20 cellular contexts compared by ENCODE assay signal in the genomic region with DNA sequence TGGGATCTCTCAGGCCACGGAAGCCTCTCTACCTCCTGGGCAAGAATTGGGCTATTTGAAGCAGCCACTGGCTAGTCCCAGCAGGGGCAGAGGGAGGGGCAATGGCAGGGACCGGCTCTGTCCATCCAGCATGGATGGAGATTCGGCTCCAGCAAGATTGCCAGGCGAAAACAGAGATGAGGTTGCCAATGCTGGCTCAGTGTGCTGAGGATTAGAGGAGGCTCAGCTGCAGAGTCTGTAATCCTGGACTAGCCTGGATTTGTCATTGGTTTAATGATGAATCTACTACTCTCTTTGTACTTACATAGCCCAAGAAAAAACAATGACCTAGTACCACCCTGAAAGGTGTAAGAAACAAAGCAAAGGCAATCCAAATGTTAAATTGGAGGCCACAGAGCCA.
DNase-seq lines count a peak whose midpoint lies in the region; ATAC-seq, FAIRE-seq and TF ChIP-seq lines count a peak whose summit lies in the region.
"Had no signal": no experiment of that assay in that cellular context is flagged by ENCODE, and none has a peak within 500 bp of the region (broad histone marks: within the 10 kb centered on the region; RNA-seq: fewer than 3 reads in every experiment).

No MANE protein-coding gene starts in this region.

- H3K4me1 ChIP-seq in astrocyte (ENCODE audit: insufficient read depth, low read length) (peaks cover 11% of the 10 kb centered on the region), mesodermal cell (ENCODE audit: control insufficient read depth, insufficient read depth, low read length, poor library complexity, severe bottlenecking) (peaks cover 43% of the 10 kb centered on the region), smooth muscle cell (ENCODE audit: low read depth) (peaks cover 17% of the 10 kb centered on the region), upper lobe of left lung (peaks cover 0 to 4% (median 2%) of the 10 kb centered on the region in 4 donors)
- H3K4me1 ChIP-seq: HAP-1 had no signal

- DNase-seq in NCI-H82 treated with DMSO at 0.1 percent for 48 hours (lab: John Stamatoyannopoulos, UW; ENCODE audit: unreplicated experiment): peak; percentile 80
- no peak for DNase-seq in astrocyte (ENCODE audit: low read depth)
- no peak for DNase-seq in smooth muscle cell (lab: John Stamatoyannopoulos, UW; ENCODE audit: unreplicated experiment)
- DNase-seq in upper lobe of left lung: no peak
- DNase-seq: activated CD4-positive, alpha-beta T cell treated with anti-CD3 and anti-CD28 coated beads for 4 hours; activated naive CD4-positive, alpha-beta T cell treated with anti-CD3 and anti-CD28 coated beads, Interleukin-2, amount 50 U/mL, for 16 hours; CD4-positive, alpha-beta T cell; GF-D8; MM.1S; NCI-H1436; NCI-H524; stimulated activated CD4-positive, alpha-beta T cell treated with anti-CD3 and anti-CD28 coated beads, Interleukin-2, amount 100 ng/mL, for 24 hours had no signal

- no peak for ATAC-seq in GM18873 (IDR thresholded peaks at IDR 0.05; ENCODE audit: low FRiP score, unreplicated experiment)
- no peak for ATAC-seq in HG03565 (IDR thresholded peaks at IDR 0.05; ENCODE audit: unreplicated experiment)
- no peak for ATAC-seq in HG03571 (IDR thresholded peaks at IDR 0.05; ENCODE audit: unreplicated experiment)
- no peak for ATAC-seq in upper lobe of left lung (ENCODE audit: low FRiP score in 2 of 2)
- ATAC-seq: stimulated activated memory B cell treated with anti-CD40 and anti-IgM and Interleukin-4, amounts not matched to agents 10 μg/mL and 1 μg/mL and 100 μg/mL, for 72 hours had no signal

- peak overlapping the region; percentile 77 for H2AFZ ChIP-seq in astrocyte (ENCODE audit: low read depth, low read length)
- H2AFZ ChIP-seq in smooth muscle cell (ENCODE audit: low read depth): peak overlapping the region; percentile 40

- H3K9me3 ChIP-seq in astrocyte (ENCODE audit: insufficient read depth, low read depth, low read length): no peaks in the 10 kb centered on the region
- H3K9me3 ChIP-seq in mesodermal cell (ENCODE audit: control insufficient read depth, low read length): no peaks in the 10 kb centered on the region
- no peaks in the 10 kb centered on the region for H3K9me3 ChIP-seq in smooth muscle cell (replicated peaks; ENCODE audit: low read depth)
- no peaks in the 10 kb centered on the region for H3K9me3 ChIP-seq in upper lobe of left lung
- H3K9me3 ChIP-seq: HAP-1 had no signal

- peak overlapping the region; percentile 97 for H3K27ac Mint-ChIP-seq in astrocyte (ENCODE audit: unreplicated experiment)
- H3K27ac Mint-ChIP-seq: CD4-positive, alpha-beta T cell; stimulated activated memory B cell treated with anti-CD40 and anti-IgM and Interleukin-4, amounts not matched to agents 10 μg/mL and 1 μg/mL and 100 μg/mL, for 72 hours had no signal

- peaks cover 3% of the 10 kb centered on the region for H3F3A ChIP-seq in smooth muscle cell (ENCODE audit: low read depth)

- no peaks in the 10 kb centered on the region for H3K27me3 Mint-ChIP-seq in astrocyte (ENCODE audit: low read depth, unreplicated experiment)
- H3K27me3 Mint-ChIP-seq: CD4-positive, alpha-beta T cell had no signal

- H3K4me2 ChIP-seq in astrocyte (ENCODE audit: low read length) (peak overlapping the region; percentile 75), smooth muscle cell (peak overlapping the region; percentile 56)

- peaks cover 31% of the 10 kb centered on the region for H3K4me1 Mint-ChIP-seq in astrocyte (ENCODE audit: low read depth, unreplicated experiment)

- TF ChIP-seq CTCF in astrocyte (IDR thresholded peaks at IDR 0.05; ENCODE audit: insufficient read depth, low read depth, low read length) (no peak), smooth muscle cell (IDR thresholded peaks at IDR 0.05; ENCODE audit: borderline replicate concordance, insufficient read depth, poor library complexity, severe bottlenecking) (no peak), upper lobe of left lung (IDR thresholded peaks at IDR 0.05) (no peak)

- no peaks in the 10 kb centered on the region for H4K20me1 ChIP-seq in astrocyte (ENCODE audit: insufficient read depth, low read length)
- no peaks in the 10 kb centered on the region for H4K20me1 ChIP-seq in smooth muscle cell (ENCODE audit: low read depth)

- 91 to 92% methylated on average over 3 to 4 of the region's 4 CpGs for WGBS in mesodermal cell (ENCODE audit: insufficient coverage in 2 of 2), 2 experiments
- 43% methylated on average over 4 of the region's 4 CpGs for WGBS in smooth muscle cell (ENCODE audit: low lambda C conversion rate)
- WGBS in upper lobe of left lung, 2 donors: 85 to 93% methylated on average over 4 of the region's 4 CpGs

- H3K36me3 ChIP-seq in astrocyte (ENCODE audit: insufficient read depth, low read length) (no peaks in the 10 kb centered on the region), mesodermal cell (ENCODE audit: control insufficient read depth, insufficient read depth, low read length) (no peaks in the 10 kb centered on the region), smooth muscle cell (ENCODE audit: low read depth) (no peaks in the 10 kb centered on the region), upper lobe of left lung (no peaks in the 10 kb centered on the region)
- H3K36me3 ChIP-seq: HAP-1 had no signal

- H3K27ac ChIP-seq in astrocyte (ENCODE audit: low read depth, low read length) (peak overlapping the region; percentile 46), mesodermal cell (ENCODE audit: low read depth, low read length, severe bottlenecking) (peak overlapping the region; percentile 91), smooth muscle cell (ENCODE audit: low read depth) (peak overlapping the region; percentile 69), upper lobe of left lung (no peak overlapping the region)
- H3K27ac ChIP-seq: RWPE1 had no signal

- H3K27me3 ChIP-seq in astrocyte (ENCODE audit: insufficient read depth, low read length) (no peaks in the 10 kb centered on the region), smooth muscle cell (ENCODE audit: low read depth) (no peaks in the 10 kb centered on the region), upper lobe of left lung (no peaks in the 10 kb centered on the region)

- no peak for FAIRE-seq in astrocyte (lab: Jason Lieb, UNC)

- H3K4me3 ChIP-seq in astrocyte (ENCODE audit: insufficient read depth, low read depth, low read length) (no peak overlapping the region), mesodermal cell (ENCODE audit: extremely low read depth, insufficient read depth, low read length, poor library complexity, severe bottlenecking) (no peak overlapping the region), smooth muscle cell (no peak overlapping the region), upper lobe of left lung (no peak overlapping the region)
- H3K4me3 ChIP-seq: HAP-1 had no signal

- H3K79me2 ChIP-seq in astrocyte (ENCODE audit: insufficient read depth, low read length): no peaks in the 10 kb centered on the region
- H3K79me2 ChIP-seq in smooth muscle cell (ENCODE audit: low read depth): no peaks in the 10 kb centered on the region

- H3K36me3 Mint-ChIP-seq in astrocyte (ENCODE audit: low read depth, unreplicated experiment): no peaks in the 10 kb centered on the region
- H3K36me3 Mint-ChIP-seq: stimulated activated memory B cell treated with anti-CD40 and anti-IgM and Interleukin-4, amounts not matched to agents 10 μg/mL and 1 μg/mL and 100 μg/mL, for 72 hours had no signal

- no peak overlapping the region for H3K4me3 Mint-ChIP-seq in astrocyte (ENCODE audit: unreplicated experiment)
- H3K4me3 Mint-ChIP-seq: CD4-positive, alpha-beta T cell; central memory CD8-positive, alpha-beta T cell; stimulated activated memory B cell treated with anti-CD40 and anti-IgM and Interleukin-4, amounts not matched to agents 10 μg/mL and 1 μg/mL and 100 μg/mL, for 72 hours had no signal

- no peak for TF ChIP-seq EP300 in upper lobe of left lung (IDR thresholded peaks at IDR 0.05)

- no peak overlapping the region for H3K9ac ChIP-seq in astrocyte (ENCODE audit: low read length)
- H3K9ac ChIP-seq in smooth muscle cell (ENCODE audit: low read depth): no peak overlapping the region

- TF ChIP-seq POLR2A in upper lobe of left lung (IDR thresholded peaks at IDR 0.05): no peak

- H3K9me3 Mint-ChIP-seq in astrocyte (ENCODE audit: unreplicated experiment): no peaks in the 10 kb centered on the region
- H3K9me3 Mint-ChIP-seq: CD4-positive, alpha-beta T cell; central memory CD8-positive, alpha-beta T cell; stimulated activated memory B cell treated with anti-CD40 and anti-IgM and Interleukin-4, amounts not matched to agents 10 μg/mL and 1 μg/mL and 100 μg/mL, for 72 hours had no signal

Comparison
In these comparisons a context has a peak if more than half of its experiments do, and no peak if none do; other contexts are left out.
1. H3K27ac ChIP-seq: peak in astrocyte (single experiment), mesodermal cell (single experiment) and smooth muscle cell (single experiment); none in upper lobe of left lung (0 of 4).